Comparison of ENCODE assay signal across 8 cellular contexts in genomic region chr14:96424104-96424989, GRCh38. TPM values are rescaled to one million over a fixed set of nuclear protein-coding genes. Genes with fewer than 3 reads are reported as not detected.
DNase-seq lines count a peak whose midpoint lies in the region; ATAC-seq and TF ChIP-seq lines count a peak whose summit lies in the region.

No MANE protein-coding gene starts in this region.

- H3K27ac ChIP-seq in MM.1S (ENCODE audit: low read length) = no peak overlapping the region
- no peak overlapping the region for H3K27ac ChIP-seq in SJCRH30
- no peak overlapping the region for H3K27ac ChIP-seq in body of pancreas

- peak overlapping the region; percentile 95 for H3K4me2 ChIP-seq in MM.1S (ENCODE audit: low read depth, low read length)

- H3K4me1 ChIP-seq in HAP-1 (no peaks in the 10 kb centered on the region), MM.1S (ENCODE audit: low read length) (no peaks in the 10 kb centered on the region), SJCRH30 (no peaks in the 10 kb centered on the region), body of pancreas (no peaks in the 10 kb centered on the region)

- 2 to 8% methylated on average over 10 to 34 of the region's 34 CpGs for WGBS in body of pancreas, 2 donors

- H3K9ac ChIP-seq in MM.1S (ENCODE audit: low read length) = no peak overlapping the region

- intact Hi-C loops in body of pancreas (cut with DNase I) = loop anchor here (10.0 kb wide), 1 partner anchor 330 kb away; no protein-coding TSS in a partner anchor

- H3K27me3 ChIP-seq in HAP-1 (ENCODE audit: low read depth) = no peaks in the 10 kb centered on the region
- no peaks in the 10 kb centered on the region for H3K27me3 ChIP-seq in MM.1S (replicated peaks; ENCODE audit: insufficient read depth, low read length)
- no peaks in the 10 kb centered on the region; the same call in 1 of the 2 replicates for H3K27me3 ChIP-seq in SJCRH30
- H3K27me3 ChIP-seq in body of pancreas = no peaks in the 10 kb centered on the region

- in situ Hi-C loops in HAP-1 (cut with MboI; ENCODE audit: low sequenced_read_pairs) = loop anchor here (5.0 kb wide), 1 partner anchor 127 kb away; no protein-coding TSS in a partner anchor

- no peaks in the 10 kb centered on the region for H3K9me2 ChIP-seq in MM.1S (replicated peaks; ENCODE audit: insufficient read depth, low read length)

- no peaks in the 10 kb centered on the region for H3F3A ChIP-seq in MM.1S (ENCODE audit: insufficient read depth, low read length)

- no peak overlapping the region for H3K4me3 ChIP-seq in HAP-1
- peak overlapping the region; percentile 58 for H3K4me3 ChIP-seq in MM.1S (ENCODE audit: low read length)
- peak overlapping the region; percentile 38 for H3K4me3 ChIP-seq in SJCRH30
- peak overlapping the region in 1 of 2 donors; percentile 8 for H3K4me3 ChIP-seq in body of pancreas
- peak overlapping the region; percentile 41 for H3K4me3 ChIP-seq in skeletal muscle cell (ENCODE audit: low read depth, low read length)

- TF ChIP-seq POLR2A in body of pancreas (IDR thresholded peaks at IDR 0.05) = no peak

- H2AFZ ChIP-seq in MM.1S (ENCODE audit: low read length) = peak overlapping the region; percentile 42

- no peaks in the 10 kb centered on the region for H3K79me2 ChIP-seq in MM.1S (ENCODE audit: low read length)

- peak; percentile 96 for ATAC-seq in body of pancreas

- peak; percentile 5 to 25 for DNase-seq in NCI-H187 (lab: John Stamatoyannopoulos, UW)
- no peak for DNase-seq in NCI-H187 treated with DMSO at 0.1 percent for 48 hours (lab: John Stamatoyannopoulos, UW)
- peak; percentile 49 to 81 for DNase-seq in HAP-1 (ENCODE audit: low spot score in 2 of 2)
- peak; percentile 55 for DNase-seq in MM.1S
- DNase-seq in SJCRH30 = peak; percentile 9 to 82
- DNase-seq in body of pancreas = peak; percentile 33 to 52 (median 41)
- peak; percentile 25 for DNase-seq in iPS DF 19.7 (ENCODE audit: low read depth, low spot score)
- DNase-seq in skeletal muscle cell (ENCODE audit: low read depth) = peak; percentile 22

- H3K9me3 ChIP-seq in HAP-1 (no peaks in the 10 kb centered on the region), MM.1S (replicated peaks; ENCODE audit: insufficient read depth, low read length) (no peaks in the 10 kb centered on the region), SJCRH30 (replicated peaks) (no peaks in the 10 kb centered on the region), body of pancreas (no peaks in the 10 kb centered on the region)

- no peaks in the 10 kb centered on the region for H3K36me3 ChIP-seq in HAP-1 (replicated peaks)
- no peaks in the 10 kb centered on the region for H3K36me3 ChIP-seq in MM.1S (replicated peaks; ENCODE audit: insufficient read depth, low read length)
- H3K36me3 ChIP-seq in SJCRH30 = no peaks in the 10 kb centered on the region
- no peaks in the 10 kb centered on the region for H3K36me3 ChIP-seq in body of pancreas (replicated peaks in 1 of 2; ENCODE audit: insufficient read depth in 1 of 2, low read depth in 2 of 2)

- H4K20me1 ChIP-seq in MM.1S (ENCODE audit: insufficient read depth, low read length) = no peaks in the 10 kb centered on the region

- TF ChIP-seq CTCF in MM.1S (IDR thresholded peaks at IDR 0.05; ENCODE audit: low read length) = peak; percentile 56
- TF ChIP-seq CTCF in body of pancreas (IDR thresholded peaks at IDR 0.05) = peak; percentile 50 to 88 (median 80)

RNA-seq across cellular contexts. Expression of gene AK7, which starts 32.4 kb away (rescaled TPM):
- not detected in 2 replicates for total RNA-seq in SJCRH30 (2014; rRNA removed; shearing (Covaris generic))
- total RNA-seq in body of pancreas = 1 to 10 TPM; 1.6 to 4.3 TPM
